ENCODE assay signal across 8 cellular contexts in the genomic region with DNA sequence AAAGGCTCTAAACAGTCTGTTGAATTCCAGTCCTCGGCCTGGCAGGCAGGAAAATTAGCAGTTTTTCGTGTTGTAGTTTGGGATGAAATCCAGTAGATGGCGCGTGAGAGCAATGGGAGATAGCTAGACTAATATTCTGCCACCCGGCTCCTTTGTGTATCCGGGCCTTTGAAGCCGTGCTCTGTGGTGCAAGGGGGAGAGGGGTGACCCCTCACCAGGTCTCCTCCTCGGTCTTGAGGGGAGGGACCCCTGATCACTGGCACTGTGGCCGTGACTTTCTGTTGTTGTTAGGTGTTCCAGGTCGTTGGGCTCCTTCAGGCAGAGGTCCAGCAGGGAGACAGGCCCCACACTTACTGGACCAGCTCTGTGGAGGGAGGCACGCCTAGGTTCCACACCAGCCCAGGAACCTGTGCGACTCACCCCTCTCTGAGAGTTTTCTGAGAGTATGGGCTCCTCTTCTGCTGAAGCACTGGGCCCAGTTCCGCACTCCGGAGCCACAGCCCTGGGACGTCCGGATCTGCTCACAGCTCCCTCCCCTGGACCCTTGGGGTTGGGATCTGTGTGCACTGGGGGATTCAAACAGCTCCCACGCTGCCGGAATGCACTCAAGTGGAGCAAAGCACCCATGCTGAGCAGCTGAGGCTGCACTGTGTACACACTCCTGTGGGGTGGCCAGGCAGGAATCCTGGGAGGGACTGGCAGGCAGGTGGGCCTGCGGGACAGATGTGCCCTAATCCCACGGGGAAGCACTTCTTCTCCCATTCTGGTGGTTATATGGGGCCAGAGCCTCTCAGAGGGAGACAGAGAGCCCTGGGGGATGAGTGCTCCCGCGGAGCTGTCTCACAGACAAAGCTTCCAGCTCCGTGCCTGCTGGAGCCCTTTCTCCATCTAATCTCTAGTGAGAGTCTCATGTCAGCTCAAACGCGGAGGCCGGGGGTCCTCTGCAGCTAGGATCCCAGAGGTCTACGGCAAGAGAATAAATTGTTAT. TPM values are rescaled to one million over a fixed set of nuclear protein-coding genes. Genes with fewer than 3 reads are reported as not detected.
DNase-seq lines count a peak whose midpoint lies in the region; ATAC-seq and TF ChIP-seq lines count a peak whose summit lies in the region.

No MANE protein-coding gene starts in this region.

- H3K9ac ChIP-seq in Loucy (ENCODE audit: low read depth, low read length, poor library complexity, severe bottlenecking) = peak overlapping the region; percentile 38
- H3K9ac ChIP-seq in neural progenitor cell = no peak overlapping the region

- WGBS in transverse colon (ENCODE audit: low coverage in 1 of 2), 2 donors = 43% methylated on average over 27 of the region's 27 CpGs; no CpG with 5 or more reads in 1 of the 2 donors

- H3K9me2 ChIP-seq in Loucy (replicated peaks; ENCODE audit: low read depth, low read length) = no peaks in the 10 kb centered on the region

- H3K4me3 Mint-ChIP-seq in activated T-helper 17 cell treated with anti-CD3 and anti-CD28 coated beads, Interleukin-2, amount 50 U/mL, for 72 hours = no peak overlapping the region
- no peak overlapping the region for H3K4me3 Mint-ChIP-seq in neural progenitor cell

- H3K4me2 ChIP-seq in Loucy (ENCODE audit: low read depth, low read length, poor library complexity, severe bottlenecking) = peak overlapping the region; percentile 18
- peak overlapping the region; percentile 67 for H3K4me2 ChIP-seq in neural progenitor cell

- peaks cover 3% of the 10 kb centered on the region for H3K4me1 Mint-ChIP-seq in activated T-helper 17 cell treated with anti-CD3 and anti-CD28 coated beads, Interleukin-2, amount 50 U/mL, for 72 hours
- H3K4me1 Mint-ChIP-seq in neural progenitor cell = peaks cover 13% of the 10 kb centered on the region

- H3K27me3 ChIP-seq in Loucy (ENCODE audit: insufficient read depth, low read length, poor library complexity, severe bottlenecking) (no peaks in the 10 kb centered on the region), neural progenitor cell (no peaks in the 10 kb centered on the region), transverse colon (peaks cover 13% of the 10 kb centered on the region)

- TF ChIP-seq CTCF in GM12875 (IDR thresholded peaks at IDR 0.05; ENCODE audit: borderline replicate concordance, insufficient read depth, low read depth, low read length) (peak; percentile 81; the same call in 1 of the 2 replicates), Loucy (conservative IDR thresholded peaks at IDR 0.05; ENCODE audit: low read length) (peak; percentile 82), fibroblast of villous mesenchyme (IDR thresholded peaks at IDR 0.05; ENCODE audit: insufficient read depth, low read depth, low read length) (peak; percentile 83), neural progenitor cell (IDR thresholded peaks at IDR 0.05) (peak; percentile 76), transverse colon (IDR thresholded peaks at IDR 0.05) (peak; percentile 64 to 89 (median 85))

- H3K79me2 ChIP-seq in Loucy (ENCODE audit: insufficient read depth, low read length) (no peaks in the 10 kb centered on the region), neural progenitor cell (ENCODE audit: low read depth) (no peaks in the 10 kb centered on the region)

- no peak for TF ChIP-seq EP300 in transverse colon (IDR thresholded peaks at IDR 0.05; ENCODE audit: low read depth)

- no peaks in the 10 kb centered on the region for H3K9me3 Mint-ChIP-seq in activated T-helper 17 cell treated with anti-CD3 and anti-CD28 coated beads, Interleukin-2, amount 50 U/mL, for 72 hours
- H3K9me3 Mint-ChIP-seq in neural progenitor cell = peaks cover 11% of the 10 kb centered on the region

- in situ Hi-C loops in transverse colon (cut with MboI; ENCODE audit: low pct_ligation_motif_present in 1 of 4, low pct_unique_long_range_greater_than_20kb in 1 of 4, low sequenced_read_pairs in 3 of 4) = no loop called here

- DNase-seq in RKO (ENCODE audit: low spot score) (peak; percentile 52), fibroblast of villous mesenchyme (ENCODE audit: low read depth) (peak; percentile 60), neural progenitor cell (ENCODE audit: low spot score) (peak; percentile 81), transverse colon (peak; percentile 59), 8988T (no peak)

- no peak overlapping the region for H3K27ac Mint-ChIP-seq in activated T-helper 17 cell treated with anti-CD3 and anti-CD28 coated beads, Interleukin-2, amount 50 U/mL, for 72 hours
- H3K27ac Mint-ChIP-seq in neural progenitor cell = peak overlapping the region; percentile 55

- no peak for TF ChIP-seq POLR2A in transverse colon (IDR thresholded peaks at IDR 0.05)

- H3K27ac ChIP-seq in neural progenitor cell (no peak overlapping the region), transverse colon (no peak overlapping the region)

- H2AFZ ChIP-seq in Loucy (ENCODE audit: low read length) (peak overlapping the region; percentile 97), neural progenitor cell (replicated peaks) (peak overlapping the region; percentile 99)

- no peaks in the 10 kb centered on the region for H3K36me3 Mint-ChIP-seq in activated T-helper 17 cell treated with anti-CD3 and anti-CD28 coated beads, Interleukin-2, amount 50 U/mL, for 72 hours (ENCODE audit: low read depth)
- H3K36me3 Mint-ChIP-seq in neural progenitor cell = no peaks in the 10 kb centered on the region

- peak; percentile 44 for ATAC-seq in activated T-helper 17 cell treated with anti-CD3 and anti-CD28 coated beads, Interleukin-2, amount 50 U/mL, for 72 hours (replicated peaks)

- H4K20me1 ChIP-seq in Loucy (ENCODE audit: insufficient read depth, low read length, poor library complexity, severe bottlenecking) (no peaks in the 10 kb centered on the region), neural progenitor cell (ENCODE audit: low read depth) (no peaks in the 10 kb centered on the region)

- H3F3A ChIP-seq in Loucy (ENCODE audit: low read depth) (no peaks in the 10 kb centered on the region), neural progenitor cell (ENCODE audit: low read depth) (no peaks in the 10 kb centered on the region)

- no peak overlapping the region for H3K4me3 ChIP-seq in GM12875 (ENCODE audit: low read depth, low read length)
- no peak overlapping the region for H3K4me3 ChIP-seq in Loucy (ENCODE audit: low read length, poor library complexity, severe bottlenecking)
- H3K4me3 ChIP-seq in fibroblast of villous mesenchyme (ENCODE audit: low read depth, low read length) = no peak overlapping the region
- peak overlapping the region; percentile 21 for H3K4me3 ChIP-seq in neural progenitor cell
- no peak overlapping the region for H3K4me3 ChIP-seq in transverse colon

- H3K36me3 ChIP-seq in Loucy (ENCODE audit: insufficient read depth, low read length) = no peaks in the 10 kb centered on the region
- H3K36me3 ChIP-seq in neural progenitor cell = no peaks in the 10 kb centered on the region
- H3K36me3 ChIP-seq in transverse colon = no peaks in the 10 kb centered on the region

- H3K27me3 Mint-ChIP-seq in activated T-helper 17 cell treated with anti-CD3 and anti-CD28 coated beads, Interleukin-2, amount 50 U/mL, for 72 hours = peaks cover 34% of the 10 kb centered on the region
- H3K27me3 Mint-ChIP-seq in neural progenitor cell (ENCODE audit: insufficient read depth, low read depth) = no peaks in the 10 kb centered on the region

- H3K4me1 ChIP-seq in Loucy (ENCODE audit: insufficient read depth, low read length, poor library complexity, severe bottlenecking) (peaks cover 4% of the 10 kb centered on the region), neural progenitor cell (peaks cover 10% of the 10 kb centered on the region), transverse colon (no peaks in the 10 kb centered on the region)

- no peaks in the 10 kb centered on the region for H3K9me3 ChIP-seq in Loucy (ENCODE audit: insufficient read depth, low read depth, low read length)
- no peaks in the 10 kb centered on the region for H3K9me3 ChIP-seq in neural progenitor cell (ENCODE audit: low read depth)
- H3K9me3 ChIP-seq in transverse colon = no peaks in the 10 kb centered on the region

- intact Hi-C loops in transverse colon (cut with DNase I; ENCODE audit: low total_unique reads) = no loop called here

RNA-seq across cellular contexts. Expression of a gene that starts 8.8 kb away (rescaled TPM):
- not detected for total RNA-seq in activated T-helper 17 cell treated with anti-CD3 and anti-CD28 coated beads, Interleukin-2, amount 50 U/mL, for 72 hours
- total RNA-seq in fibroblast of villous mesenchyme = not detected in 2 replicates
- not detected in 2 replicates for total RNA-seq in neural progenitor cell (ENCODE audit: low replicate concordance)
- total RNA-seq in transverse colon = not detected

RNA-seq across cellular contexts. Expression of a gene that starts 30.6 kb away (rescaled TPM):
- total RNA-seq in activated T-helper 17 cell treated with anti-CD3 and anti-CD28 coated beads, Interleukin-2, amount 50 U/mL, for 72 hours = not detected
- total RNA-seq in fibroblast of villous mesenchyme = under 0.01 and 0.32 TPM in 2 replicates
- not detected in 2 replicates for total RNA-seq in neural progenitor cell (ENCODE audit: low replicate concordance)
- not detected for total RNA-seq in transverse colon
